In the genomic region with DNA sequence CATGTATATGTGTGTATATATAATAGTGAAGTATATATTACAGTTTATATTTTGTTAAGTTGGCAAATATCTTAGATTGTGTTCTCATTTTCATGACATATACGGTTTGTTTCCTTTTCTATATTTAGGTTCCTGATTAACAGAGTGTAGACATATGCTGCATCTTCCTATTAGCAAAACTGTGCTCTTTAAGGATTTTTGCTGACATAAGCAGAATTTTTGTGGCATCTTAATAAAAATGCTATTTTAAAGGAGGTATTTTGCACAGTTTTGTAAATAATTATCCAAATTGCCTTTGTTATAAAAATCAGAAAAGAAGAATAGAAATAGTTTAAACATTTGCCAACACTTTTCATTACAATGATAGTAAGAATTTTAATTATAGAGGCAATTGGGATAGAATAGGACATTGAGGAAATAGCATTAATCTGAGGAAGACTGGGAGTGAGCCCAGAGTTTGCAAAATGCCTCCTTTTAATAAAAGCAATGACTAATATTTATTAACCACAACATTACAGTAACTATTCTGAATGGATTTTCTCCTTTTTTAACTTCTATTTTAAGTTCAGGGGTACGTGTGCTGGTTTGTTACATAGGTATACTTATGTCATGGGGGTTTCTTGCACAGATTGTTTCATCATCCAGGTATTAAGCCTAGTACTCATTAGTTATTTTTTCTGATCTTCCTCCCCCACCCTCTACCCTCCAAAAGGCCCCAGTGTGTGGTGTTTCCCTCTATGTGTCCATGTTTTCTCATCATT, we compare ENCODE assay signal across 2 cellular contexts.
TF ChIP-seq lines count a peak whose summit lies in the region.

No MANE protein-coding gene starts in this region.

TF ChIP-seq in HepG2, 621 proteins besides CTCF, POLR2A, EP300 and RAD21:
- TF ChIP-seq MAFK (conservative IDR thresholded peaks at IDR 0.05 in 1 of 2, IDR thresholded peaks at IDR 0.05 in 1 of 2; ENCODE audit: low read length in 2 of 2) (peak; percentile 97 to 100), MAFF (IDR thresholded peaks at IDR 0.05; ENCODE audit: low read depth, low read length) (peak; percentile 99)
- TF ChIP-seq, protein P1, sequence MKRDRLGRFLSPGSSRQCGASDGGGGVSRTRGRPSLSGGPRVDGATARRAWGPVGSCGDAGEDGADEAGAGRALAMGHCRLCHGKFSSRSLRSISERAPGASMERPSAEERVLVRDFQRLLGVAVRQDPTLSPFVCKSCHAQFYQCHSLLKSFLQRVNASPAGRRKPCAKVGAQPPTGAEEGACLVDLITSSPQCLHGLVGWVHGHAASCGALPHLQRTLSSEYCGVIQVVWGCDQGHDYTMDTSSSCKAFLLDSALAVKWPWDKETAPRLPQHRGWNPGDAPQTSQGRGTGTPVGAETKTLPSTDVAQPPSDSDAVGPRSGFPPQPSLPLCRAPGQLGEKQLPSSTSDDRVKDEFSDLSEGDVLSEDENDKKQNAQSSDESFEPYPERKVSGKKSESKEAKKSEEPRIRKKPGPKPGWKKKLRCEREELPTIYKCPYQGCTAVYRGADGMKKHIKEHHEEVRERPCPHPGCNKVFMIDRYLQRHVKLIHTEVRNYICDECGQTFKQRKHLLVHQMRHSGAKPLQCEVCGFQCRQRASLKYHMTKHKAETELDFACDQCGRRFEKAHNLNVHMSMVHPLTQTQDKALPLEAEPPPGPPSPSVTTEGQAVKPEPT (CRISPR knock-in tag; IDR thresholded peaks at IDR 0.05; ENCODE audit: low read depth): no peak

TF ChIP-seq in H1, 55 proteins besides CTCF, POLR2A, EP300 and RAD21:
- TF ChIP-seq, protein P2, sequence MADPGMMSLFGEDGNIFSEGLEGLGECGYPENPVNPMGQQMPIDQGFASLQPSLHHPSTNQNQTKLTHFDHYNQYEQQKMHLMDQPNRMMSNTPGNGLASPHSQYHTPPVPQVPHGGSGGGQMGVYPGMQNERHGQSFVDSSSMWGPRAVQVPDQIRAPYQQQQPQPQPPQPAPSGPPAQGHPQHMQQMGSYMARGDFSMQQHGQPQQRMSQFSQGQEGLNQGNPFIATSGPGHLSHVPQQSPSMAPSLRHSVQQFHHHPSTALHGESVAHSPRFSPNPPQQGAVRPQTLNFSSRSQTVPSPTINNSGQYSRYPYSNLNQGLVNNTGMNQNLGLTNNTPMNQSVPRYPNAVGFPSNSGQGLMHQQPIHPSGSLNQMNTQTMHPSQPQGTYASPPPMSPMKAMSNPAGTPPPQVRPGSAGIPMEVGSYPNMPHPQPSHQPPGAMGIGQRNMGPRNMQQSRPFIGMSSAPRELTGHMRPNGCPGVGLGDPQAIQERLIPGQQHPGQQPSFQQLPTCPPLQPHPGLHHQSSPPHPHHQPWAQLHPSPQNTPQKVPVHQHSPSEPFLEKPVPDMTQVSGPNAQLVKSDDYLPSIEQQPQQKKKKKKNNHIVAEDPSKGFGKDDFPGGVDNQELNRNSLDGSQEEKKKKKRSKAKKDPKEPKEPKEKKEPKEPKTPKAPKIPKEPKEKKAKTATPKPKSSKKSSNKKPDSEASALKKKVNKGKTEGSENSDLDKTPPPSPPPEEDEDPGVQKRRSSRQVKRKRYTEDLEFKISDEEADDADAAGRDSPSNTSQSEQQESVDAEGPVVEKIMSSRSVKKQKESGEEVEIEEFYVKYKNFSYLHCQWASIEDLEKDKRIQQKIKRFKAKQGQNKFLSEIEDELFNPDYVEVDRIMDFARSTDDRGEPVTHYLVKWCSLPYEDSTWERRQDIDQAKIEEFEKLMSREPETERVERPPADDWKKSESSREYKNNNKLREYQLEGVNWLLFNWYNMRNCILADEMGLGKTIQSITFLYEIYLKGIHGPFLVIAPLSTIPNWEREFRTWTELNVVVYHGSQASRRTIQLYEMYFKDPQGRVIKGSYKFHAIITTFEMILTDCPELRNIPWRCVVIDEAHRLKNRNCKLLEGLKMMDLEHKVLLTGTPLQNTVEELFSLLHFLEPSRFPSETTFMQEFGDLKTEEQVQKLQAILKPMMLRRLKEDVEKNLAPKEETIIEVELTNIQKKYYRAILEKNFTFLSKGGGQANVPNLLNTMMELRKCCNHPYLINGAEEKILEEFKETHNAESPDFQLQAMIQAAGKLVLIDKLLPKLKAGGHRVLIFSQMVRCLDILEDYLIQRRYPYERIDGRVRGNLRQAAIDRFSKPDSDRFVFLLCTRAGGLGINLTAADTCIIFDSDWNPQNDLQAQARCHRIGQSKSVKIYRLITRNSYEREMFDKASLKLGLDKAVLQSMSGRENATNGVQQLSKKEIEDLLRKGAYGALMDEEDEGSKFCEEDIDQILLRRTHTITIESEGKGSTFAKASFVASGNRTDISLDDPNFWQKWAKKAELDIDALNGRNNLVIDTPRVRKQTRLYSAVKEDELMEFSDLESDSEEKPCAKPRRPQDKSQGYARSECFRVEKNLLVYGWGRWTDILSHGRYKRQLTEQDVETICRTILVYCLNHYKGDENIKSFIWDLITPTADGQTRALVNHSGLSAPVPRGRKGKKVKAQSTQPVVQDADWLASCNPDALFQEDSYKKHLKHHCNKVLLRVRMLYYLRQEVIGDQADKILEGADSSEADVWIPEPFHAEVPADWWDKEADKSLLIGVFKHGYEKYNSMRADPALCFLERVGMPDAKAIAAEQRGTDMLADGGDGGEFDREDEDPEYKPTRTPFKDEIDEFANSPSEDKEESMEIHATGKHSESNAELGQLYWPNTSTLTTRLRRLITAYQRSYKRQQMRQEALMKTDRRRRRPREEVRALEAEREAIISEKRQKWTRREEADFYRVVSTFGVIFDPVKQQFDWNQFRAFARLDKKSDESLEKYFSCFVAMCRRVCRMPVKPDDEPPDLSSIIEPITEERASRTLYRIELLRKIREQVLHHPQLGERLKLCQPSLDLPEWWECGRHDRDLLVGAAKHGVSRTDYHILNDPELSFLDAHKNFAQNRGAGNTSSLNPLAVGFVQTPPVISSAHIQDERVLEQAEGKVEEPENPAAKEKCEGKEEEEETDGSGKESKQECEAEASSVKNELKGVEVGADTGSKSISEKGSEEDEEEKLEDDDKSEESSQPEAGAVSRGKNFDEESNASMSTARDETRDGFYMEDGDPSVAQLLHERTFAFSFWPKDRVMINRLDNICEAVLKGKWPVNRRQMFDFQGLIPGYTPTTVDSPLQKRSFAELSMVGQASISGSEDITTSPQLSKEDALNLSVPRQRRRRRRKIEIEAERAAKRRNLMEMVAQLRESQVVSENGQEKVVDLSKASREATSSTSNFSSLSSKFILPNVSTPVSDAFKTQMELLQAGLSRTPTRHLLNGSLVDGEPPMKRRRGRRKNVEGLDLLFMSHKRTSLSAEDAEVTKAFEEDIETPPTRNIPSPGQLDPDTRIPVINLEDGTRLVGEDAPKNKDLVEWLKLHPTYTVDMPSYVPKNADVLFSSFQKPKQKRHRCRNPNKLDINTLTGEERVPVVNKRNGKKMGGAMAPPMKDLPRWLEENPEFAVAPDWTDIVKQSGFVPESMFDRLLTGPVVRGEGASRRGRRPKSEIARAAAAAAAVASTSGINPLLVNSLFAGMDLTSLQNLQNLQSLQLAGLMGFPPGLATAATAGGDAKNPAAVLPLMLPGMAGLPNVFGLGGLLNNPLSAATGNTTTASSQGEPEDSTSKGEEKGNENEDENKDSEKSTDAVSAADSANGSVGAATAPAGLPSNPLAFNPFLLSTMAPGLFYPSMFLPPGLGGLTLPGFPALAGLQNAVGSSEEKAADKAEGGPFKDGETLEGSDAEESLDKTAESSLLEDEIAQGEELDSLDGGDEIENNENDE (IDR thresholded peaks at IDR 0.05; ENCODE audit: insufficient replicate concordance, low read length): no peak
- TF ChIP-seq EZH2 (IDR thresholded peaks at IDR 0.05; ENCODE audit: low read depth, low read length, severe bottlenecking) (no peak), NRF1 (IDR thresholded peaks at IDR 0.05; ENCODE audit: low read depth, low read length) (no peak), MAFK (IDR thresholded peaks at IDR 0.05; ENCODE audit: low read depth, low read length) (peak; percentile 99), CHD2 (IDR thresholded peaks at IDR 0.05; ENCODE audit: low read length) (no peak), SAP30 (IDR thresholded peaks at IDR 0.05; ENCODE audit: insufficient read depth, insufficient replicate concordance, low read length) (no peak), HDAC6 (IDR thresholded peaks at IDR 0.05; ENCODE audit: low read depth, low read length) (no peak), KDM4A (IDR thresholded peaks at IDR 0.05; ENCODE audit: low read depth, low read length, severe bottlenecking) (no peak)
